Comparison of ENCODE assay signal across 3 cellular contexts in the genomic region with DNA sequence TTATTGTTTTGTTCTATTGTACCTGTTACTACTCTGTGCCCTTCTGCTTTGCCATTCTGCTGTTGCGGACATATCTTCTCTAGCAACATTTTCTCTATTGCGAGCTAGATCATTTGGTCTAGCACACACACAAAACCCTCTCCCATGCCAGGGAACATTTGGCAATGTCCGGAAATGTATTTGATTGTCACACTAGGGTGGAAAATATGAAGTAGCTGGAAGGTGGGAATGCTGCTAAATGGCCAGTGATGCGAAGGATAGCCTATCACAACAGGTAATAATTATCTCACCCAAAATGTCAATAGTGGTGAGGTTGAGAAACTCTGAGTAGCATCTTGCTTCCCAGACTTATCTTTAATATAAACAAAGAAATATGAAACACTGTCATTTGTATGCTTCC.
"Had no signal": no experiment of that assay in that cellular context is flagged by ENCODE, and none has a peak within 500 bp of the region (broad histone marks: within the 10 kb centered on the region; RNA-seq: fewer than 3 reads in every experiment).

No MANE protein-coding gene starts in this region.

- H3K4me3 ChIP-seq: GM12878 had no signal

- DNase-seq: GDM1, GF-D8 had no signal
